ENCODE assay signal across 10 cellular contexts in the genomic region with DNA sequence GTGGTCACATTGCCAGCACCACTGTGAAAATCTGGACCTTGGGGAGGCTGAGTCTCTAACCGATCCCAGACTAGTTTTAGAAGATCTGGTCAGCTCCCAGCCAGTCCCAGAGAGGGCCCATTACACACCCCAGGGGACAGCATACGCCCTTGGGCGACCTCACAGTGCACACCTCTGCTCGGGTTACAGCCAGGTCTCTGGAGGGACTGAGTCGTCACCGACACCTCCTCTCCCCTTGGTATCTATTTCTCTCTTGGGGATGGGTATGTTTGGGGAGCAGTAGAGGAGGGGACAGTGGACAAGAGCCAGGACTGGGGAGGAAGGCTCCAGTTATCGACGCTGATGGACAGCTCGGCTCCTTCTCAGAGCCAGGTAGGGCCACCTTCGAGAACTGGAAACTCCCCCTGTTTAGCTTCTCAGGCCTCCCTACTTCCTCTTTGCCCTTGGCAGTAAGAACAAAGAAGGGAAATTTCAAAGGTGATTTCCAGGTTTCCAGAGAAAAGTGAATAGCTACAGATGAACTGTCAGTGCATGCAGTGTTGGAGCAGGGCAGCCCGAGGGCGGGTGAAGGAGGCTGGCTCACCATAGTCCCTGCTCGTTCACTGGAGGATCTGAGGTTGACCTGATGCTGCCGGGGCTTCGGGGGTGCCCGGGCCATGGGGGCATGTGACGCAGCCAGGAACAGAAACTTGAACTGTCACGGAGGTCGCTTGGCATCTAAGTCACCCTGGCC. TPM values are rescaled to one million over a fixed set of nuclear protein-coding genes. Genes with fewer than 3 reads are reported as not detected.
A peak's percentile ranks its signal among the peaks of the same experiment; 100 is the strongest.
DNase-seq lines count a peak whose midpoint lies in the region; ATAC-seq and TF ChIP-seq lines count a peak whose summit lies in the region.
"Had no signal": no experiment of that assay in that cellular context is flagged by ENCODE, and none has a peak within 500 bp of the region (broad histone marks: within the 10 kb centered on the region; RNA-seq: fewer than 3 reads in every experiment).

No MANE protein-coding gene starts in this region.

- ATAC-seq in HG03060 (IDR thresholded peaks at IDR 0.05; ENCODE audit: low read depth, unreplicated experiment) (peak; percentile 63), thoracic aorta (ENCODE audit: insufficient number of reproducible peaks, low FRiP score, low read depth) (no peak)

- H3K27me3 ChIP-seq in thoracic aorta (replicated peaks; ENCODE audit: insufficient read depth): no peaks in the 10 kb centered on the region

- TF ChIP-seq CTCF in epithelial cell of esophagus (IDR thresholded peaks at IDR 0.05; ENCODE audit: insufficient read depth, low read depth, low read length, missing control alignments): no peak
- TF ChIP-seq CTCF in thoracic aorta (IDR thresholded peaks at IDR 0.05): no peak

- DNase-seq in activated effector memory CD4-positive, alpha-beta T cell treated with anti-CD3 and anti-CD28 coated beads, Interleukin-2, amount 50 U/mL, for 16 hours: peak; percentile 72
- no peak for DNase-seq in activated effector memory CD4-positive, alpha-beta T cell treated with Interleukin-2 at 50 U/mL for 16 hours
- DNase-seq in epithelial cell of esophagus (ENCODE audit: low read depth): peak; percentile 45
- no peak for DNase-seq in thoracic aorta (ENCODE audit: low spot score)
- DNase-seq in iPS-NIHi7 (ENCODE audit: extremely low spot score): no peak
- DNase-seq in central memory CD4-positive, alpha-beta T cell: no peak
- no peak for DNase-seq in inferior parietal cortex (ENCODE audit: extremely low spot score)
- DNase-seq: DMS79 treated with DMSO at 0.1 percent for 48 hours, MM.1S had no signal

- H3K4me1 ChIP-seq in thoracic aorta (ENCODE audit: control insufficient read depth in 1 of 2, low read depth in 2 of 2): peaks cover 16 to 30% of the 10 kb centered on the region in 2 donors

- H3K27ac ChIP-seq in thoracic aorta: peak overlapping the region; percentile 44 to 47

- H3K4me3 ChIP-seq in epithelial cell of esophagus (ENCODE audit: low read length) (no peak overlapping the region), thoracic aorta (no peak overlapping the region)

- no peaks in the 10 kb centered on the region for H3K9me3 ChIP-seq in thoracic aorta

- H3K36me3 ChIP-seq in thoracic aorta: no peaks in the 10 kb centered on the region

RNA-seq across cellular contexts. Expression of gene SEMA4C, which starts 4.4 kb away (rescaled TPM):
- total RNA-seq in thoracic aorta: 10 to 100 TPM; 44.1 to 66.3 TPM

RNA-seq across cellular contexts. Expression of gene ANKRD39, which starts 16.4 kb away (rescaled TPM):
- total RNA-seq in thoracic aorta: 10 to 100 TPM in 1 of 2 donors, 1 to 10 TPM in 1; 8.4 to 18.0 TPM

RNA-seq across cellular contexts. Expression of gene ANKRD23, which starts 30.4 kb away (rescaled TPM):
- total RNA-seq in thoracic aorta: 1 to 10 TPM; 6.0 to 8.4 TPM

RNA-seq across cellular contexts. Expression of gene CNNM3, which starts 58.2 kb away (rescaled TPM):
- 10 to 100 TPM; 11.5 to 14.3 TPM for total RNA-seq in thoracic aorta

Comparison
In these comparisons a context has a peak if more than half of its experiments do, and no peak if none do; other contexts are left out.
1. DNase-seq: peak in activated effector memory CD4-positive, alpha-beta T cell treated with anti-CD3 and anti-CD28 coated beads, Interleukin-2, amount 50 U/mL, for 16 hours (single experiment) and epithelial cell of esophagus (single experiment); none in activated effector memory CD4-positive, alpha-beta T cell treated with Interleukin-2 at 50 U/mL for 16 hours (single experiment), thoracic aorta (single experiment), iPS-NIHi7 (single experiment), central memory CD4-positive, alpha-beta T cell (single experiment) and inferior parietal cortex (single experiment).